Comparison of ENCODE assay signal across 13 cellular contexts in the genomic region with DNA sequence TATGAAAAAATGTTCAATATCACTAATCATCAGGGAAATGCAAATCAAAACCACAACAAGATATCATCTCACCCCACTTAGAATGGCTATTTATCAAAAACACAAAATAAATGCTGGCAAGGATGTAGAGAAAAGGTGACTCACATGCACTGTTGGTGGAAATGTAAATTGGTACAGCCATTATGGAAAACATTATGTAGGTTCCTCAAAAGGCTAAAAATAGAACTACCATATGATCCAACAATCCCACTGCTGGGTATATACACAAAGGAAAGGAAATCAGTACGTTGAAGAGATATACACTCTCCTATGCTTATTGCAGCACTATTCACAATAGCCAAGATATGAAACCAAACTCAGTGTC. TPM values are rescaled to one million over a fixed set of nuclear protein-coding genes. Genes with fewer than 3 reads are reported as not detected.
A peak's percentile ranks its signal among the peaks of the same experiment; 100 is the strongest.
DNase-seq lines count a peak whose midpoint lies in the region; ATAC-seq and TF ChIP-seq lines count a peak whose summit lies in the region.
"Had no signal": no experiment of that assay in that cellular context is flagged by ENCODE, and none has a peak within 500 bp of the region (broad histone marks: within the 10 kb centered on the region; RNA-seq: fewer than 3 reads in every experiment).

No MANE protein-coding gene starts in this region.

- H4K20me1 ChIP-seq in mammary epithelial cell (ENCODE audit: insufficient read depth, low read length) (no peaks in the 10 kb centered on the region), hepatocyte (ENCODE audit: insufficient read depth, poor library complexity, severe bottlenecking) (no peaks in the 10 kb centered on the region)

- no peak overlapping the region for H3K4me3 ChIP-seq in mammary epithelial cell (replicated peaks in 1 of 3; ENCODE audit: insufficient read depth in 1 of 3, low read depth in 2 of 3, low read length in 3 of 3)
- H3K4me3 ChIP-seq in adrenal gland, result peak overlapping the region in 1 of 4 donors; percentile 4
- no peak overlapping the region for H3K4me3 ChIP-seq in hepatocyte
- no peak overlapping the region for H3K4me3 ChIP-seq in upper lobe of right lung
- no peak overlapping the region for H3K4me3 ChIP-seq in Caco-2 (ENCODE audit: low read depth, low read length)
- H3K4me3 ChIP-seq: testis had no signal

- CTCF ChIA-PET in MCF 10A (lab: Yijun Ruan, JAX), result no interaction called here
- CTCF ChIA-PET in mammary epithelial cell (lab: Charles Lee; ENCODE audit: low non-redundant PET), result no interaction called here
- CTCF ChIA-PET in Caco-2 (lab: Charles Lee), result no interaction called here

- H3K27ac ChIP-seq in mammary epithelial cell (ENCODE audit: insufficient read depth, low read depth, low read length) (no peak overlapping the region), adrenal gland (peak overlapping the region in 3 of 5 donors; percentile 37 to 78 (median 50)), hepatocyte (peak overlapping the region; percentile 24), upper lobe of right lung (peak overlapping the region; percentile 48)

- H3K79me2 ChIP-seq in mammary epithelial cell (ENCODE audit: insufficient read depth, low read length) (no peaks in the 10 kb centered on the region), hepatocyte (no peaks in the 10 kb centered on the region)

- BruUV-seq in MCF 10A (replicated peaks; lab: Mats Ljungman, UMichigan) (no TSS peak), mammary epithelial cell (replicated peaks; lab: Mats Ljungman, UMichigan) (no TSS peak), Caco-2 (replicated peaks; lab: Mats Ljungman, UMichigan) (no TSS peak)

- intact Hi-C loops in MCF 10A (cut with micrococcal nuclease) (no loop called here), mammary epithelial cell (cut with micrococcal nuclease) (no loop called here), adrenal gland (cut with DNase I) (no loop called here), upper lobe of right lung (cut with DNase I) (no loop called here), Caco-2 (cut with micrococcal nuclease; ENCODE audit: unreplicated experiment) (no loop called here)

- in situ Hi-C loops in mammary epithelial cell (cut with MboI; ENCODE audit: low sequenced_read_pairs in 2 of 2), result no loop called here

- dilution Hi-C loops in mammary epithelial cell (cut with HindIII; ENCODE audit: low sequenced_read_pairs), result no loop called here

- H3K27ac Mint-ChIP-seq in MCF 10A (ENCODE audit: low read depth, unreplicated experiment) (no peak overlapping the region), Caco-2 (ENCODE audit: unreplicated experiment) (no peak overlapping the region)

- H3K27me3 Mint-ChIP-seq in MCF 10A (ENCODE audit: insufficient read depth, unreplicated experiment) (no peaks in the 10 kb centered on the region), Caco-2 (ENCODE audit: insufficient read depth, unreplicated experiment) (peaks cover 12% of the 10 kb centered on the region)

- H3K4me2 ChIP-seq in mammary epithelial cell (ENCODE audit: insufficient read depth, low read depth, low read length) (no peak overlapping the region), hepatocyte (no peak overlapping the region)

- no peaks in the 10 kb centered on the region for H3K36me3 ChIP-seq in mammary epithelial cell (ENCODE audit: insufficient read depth, low read length)
- no peaks in the 10 kb centered on the region for H3K36me3 ChIP-seq in adrenal gland (replicated peaks in 1 of 2)
- no peaks in the 10 kb centered on the region for H3K36me3 ChIP-seq in hepatocyte (replicated peaks; ENCODE audit: insufficient read depth, low read depth)
- no peaks in the 10 kb centered on the region for H3K36me3 ChIP-seq in upper lobe of right lung
- no peaks in the 10 kb centered on the region for H3K36me3 ChIP-seq in Caco-2 (ENCODE audit: control insufficient read depth, insufficient read depth, low read length)

- POLR2A ChIA-PET in MCF 10A (lab: Yijun Ruan, JAX) (no interaction called here), Caco-2 (lab: Charles Lee) (no interaction called here)

- H3K4me1 Mint-ChIP-seq in MCF 10A (ENCODE audit: insufficient read depth, unreplicated experiment), result peaks cover 17% of the 10 kb centered on the region
- H3K4me1 Mint-ChIP-seq in Caco-2 (ENCODE audit: low read depth, unreplicated experiment), result no peaks in the 10 kb centered on the region

- H3K27me3 ChIP-seq in mammary epithelial cell (ENCODE audit: insufficient read depth, low read length) (no peaks in the 10 kb centered on the region), adrenal gland (no peaks in the 10 kb centered on the region), hepatocyte (no peaks in the 10 kb centered on the region), upper lobe of right lung (no peaks in the 10 kb centered on the region), Caco-2 (replicated peaks; ENCODE audit: control insufficient read depth, insufficient read depth, low read length) (no peaks in the 10 kb centered on the region)
- H3K27me3 ChIP-seq: testis had no signal

- ATAC-seq in upper lobe of right lung, result peak; percentile 55
- no peak for ATAC-seq in HG03025 (IDR thresholded peaks at IDR 0.05; ENCODE audit: low FRiP score, unreplicated experiment)
- ATAC-seq: HCT116 had no signal

- H3K4me3 Mint-ChIP-seq in MCF 10A (ENCODE audit: unreplicated experiment) (no peak overlapping the region), Caco-2 (ENCODE audit: unreplicated experiment) (no peak overlapping the region)

- WGBS in mammary epithelial cell (ENCODE audit: low coverage, missing lambda C conversion rate), result 80% methylated on average over 1 of the region's 1 CpG
- WGBS in adrenal gland, 4 donors, result 45 to 69% (median 56%) methylated on average over 1 of the region's 1 CpG
- WGBS in hepatocyte (ENCODE audit: low lambda C conversion rate, missing lambda C conversion rate), result 46% methylated on average over 1 of the region's 1 CpG

- no peaks in the 10 kb centered on the region for H3K9me2 ChIP-seq in hepatocyte (replicated peaks; ENCODE audit: insufficient read depth)

- TF ChIP-seq CTCF in MCF 10A (IDR thresholded peaks at IDR 0.05; ENCODE audit: unreplicated experiment), result no peak
- no peak for TF ChIP-seq CTCF in mammary epithelial cell (conservative IDR thresholded peaks at IDR 0.05 in 1 of 2, IDR thresholded peaks at IDR 0.05 in 1 of 2; ENCODE audit: extremely low read depth in 1 of 2, insufficient read depth in 1 of 2, low read depth in 1 of 2, low read length in 2 of 2)
- no peak for TF ChIP-seq CTCF in adrenal gland (IDR thresholded peaks at IDR 0.05)
- TF ChIP-seq CTCF in hepatocyte (IDR thresholded peaks at IDR 0.05; ENCODE audit: poor library complexity), result no peak
- TF ChIP-seq CTCF in upper lobe of right lung (IDR thresholded peaks at IDR 0.05), result no peak
- no peak for TF ChIP-seq CTCF in Caco-2 (IDR thresholded peaks at IDR 0.05; ENCODE audit: insufficient read depth in 1 of 2, low read depth in 1 of 2, low read length in 1 of 2, severe bottlenecking in 1 of 2, unreplicated experiment in 1 of 2)

- H3K4me1 ChIP-seq in mammary epithelial cell (ENCODE audit: insufficient read depth, low read length) (no peaks in the 10 kb centered on the region), adrenal gland (replicated peaks in 1 of 2) (peaks cover 12 to 16% of the 10 kb centered on the region in 2 donors), hepatocyte (ENCODE audit: insufficient read depth) (peaks cover 4% of the 10 kb centered on the region), upper lobe of right lung (peaks cover 14% of the 10 kb centered on the region), Caco-2 (no peaks in the 10 kb centered on the region)

- DNase-seq in MCF 10A (ENCODE audit: unreplicated experiment), result peak; percentile 10
- DNase-seq in mammary epithelial cell, result no peak
- no peak for DNase-seq in adrenal gland
- no peak for DNase-seq in hepatocyte (ENCODE audit: low spot score)
- no peak for DNase-seq in upper lobe of right lung
- no peak for DNase-seq in stimulated activated CD4-positive, alpha-beta T cell treated with anti-CD3 and anti-CD28 coated beads, Interleukin-12 subunit alpha, Interleukin-12 subunit beta, amount 100 ng/mL, for 4 hours
- no peak for DNase-seq in Caco-2
- DNase-seq: activated CD8-positive, alpha-beta memory T cell treated with anti-CD3 and anti-CD28 coated beads, Interleukin-2, amount 50 U/mL, for 4 hours; DMS79; Karpas-422; testis had no signal

- H3K36me3 Mint-ChIP-seq in MCF 10A (ENCODE audit: insufficient read depth, unreplicated experiment), result no peaks in the 10 kb centered on the region
- no peaks in the 10 kb centered on the region for H3K36me3 Mint-ChIP-seq in Caco-2 (ENCODE audit: insufficient read depth, unreplicated experiment)

- no peaks in the 10 kb centered on the region for H3K9me3 Mint-ChIP-seq in MCF 10A (ENCODE audit: unreplicated experiment)
- H3K9me3 Mint-ChIP-seq in Caco-2 (ENCODE audit: unreplicated experiment), result no peaks in the 10 kb centered on the region

- no peaks in the 10 kb centered on the region for H3K9me3 ChIP-seq in mammary epithelial cell (replicated peaks; ENCODE audit: insufficient read depth, low read length)
- H3K9me3 ChIP-seq in adrenal gland (replicated peaks in 1 of 3), result no peaks in the 10 kb centered on the region
- no peaks in the 10 kb centered on the region for H3K9me3 ChIP-seq in hepatocyte (ENCODE audit: low read depth)
- H3K9me3 ChIP-seq in upper lobe of right lung, result no peaks in the 10 kb centered on the region
- H3K9me3 ChIP-seq in Caco-2, result no peaks in the 10 kb centered on the region
- H3K9me3 ChIP-seq: testis had no signal

- H2AFZ ChIP-seq in mammary epithelial cell (ENCODE audit: low read depth, low read length) (no peak overlapping the region), hepatocyte (no peak overlapping the region)

- no peak for TF ChIP-seq POLR2A in adrenal gland (IDR thresholded peaks at IDR 0.05)

- H3K9ac ChIP-seq in mammary epithelial cell (ENCODE audit: insufficient read depth, low read length), result no peak overlapping the region

RNA-seq across cellular contexts. Expression of a gene that starts 50.2 kb away (rescaled TPM):
- total RNA-seq in MCF 10A (2022) (37.4 and 48.8 TPM in 2 replicates), mammary epithelial cell (10 to 100 TPM in 1 of 2 donors, 1 to 10 TPM in 1; 4.8 to 49.3 TPM), adrenal gland (1 to 10 TPM; 1.1 to 5.4 (median 2.4) TPM), hepatocyte (31.7 and 33.6 TPM in 2 replicates), upper lobe of right lung (3.4 TPM), Caco-2 (2022) (193 and 199 TPM in 2 replicates)
- polyA plus RNA-seq in mammary epithelial cell (38.7 TPM), adrenal gland (1 to 10 TPM; 1.1 to 4.3 (median 1.5) TPM), hepatocyte (23.1 and 31.6 TPM in 2 replicates)
- polyA minus RNA-seq in mammary epithelial cell, result 9.9 TPM
